Comparison of ENCODE assay signal across 12 cellular contexts in genomic region chr21:36255650-36256047, GRCh38.
DNase-seq lines count a peak whose midpoint lies in the region; ATAC-seq lines count a peak whose summit lies in the region.
"Had no signal": no experiment of that assay in that cellular context is flagged by ENCODE, and none has a peak within 500 bp of the region (broad histone marks: within the 10 kb centered on the region; RNA-seq: fewer than 3 reads in every experiment).

No MANE protein-coding gene starts in this region.

- H3K27me3 Mint-ChIP-seq in activated CD4-positive, alpha-beta T cell treated with anti-CD3 and anti-CD28 coated beads for 36 hours, result no peaks in the 10 kb centered on the region
- H3K27me3 Mint-ChIP-seq in stimulated activated naive B cell treated with anti-CD40 and anti-IgM and Interleukin-4, amounts not matched to agents 10 μg/mL and 1 μg/mL and 100 μg/mL, for 72 hours, result no peaks in the 10 kb centered on the region
- no peaks in the 10 kb centered on the region for H3K27me3 Mint-ChIP-seq in effector memory CD8-positive, alpha-beta T cell

- CTCF ChIA-PET in activated CD4-positive, alpha-beta T cell treated with anti-CD3 and anti-CD28 coated beads for 36 hours (lab: Charles Lee), result interaction anchor here (1.0 to 1.3 kb wide), 3 partner anchors 9 to 64 kb away, joined by 3 to 5 read pairs (median 4); partner anchors contain the start of gene MORC3

- H3K4me1 Mint-ChIP-seq in activated CD4-positive, alpha-beta T cell treated with anti-CD3 and anti-CD28 coated beads for 36 hours, result peaks cover 30% of the 10 kb centered on the region
- H3K4me1 Mint-ChIP-seq in stimulated activated naive B cell treated with anti-CD40 and anti-IgM and Interleukin-4, amounts not matched to agents 10 μg/mL and 1 μg/mL and 100 μg/mL, for 72 hours, result peaks cover 53 to 77% of the 10 kb centered on the region in 2 donors
- peaks cover 13 to 14% of the 10 kb centered on the region in 2 donors for H3K4me1 Mint-ChIP-seq in effector memory CD8-positive, alpha-beta T cell (ENCODE audit: low read depth in 2 of 2)

- no peaks in the 10 kb centered on the region for H3K9me3 Mint-ChIP-seq in activated CD4-positive, alpha-beta T cell treated with anti-CD3 and anti-CD28 coated beads for 36 hours (ENCODE audit: low read depth)
- H3K9me3 Mint-ChIP-seq in stimulated activated naive B cell treated with anti-CD40 and anti-IgM and Interleukin-4, amounts not matched to agents 10 μg/mL and 1 μg/mL and 100 μg/mL, for 72 hours, result no peaks in the 10 kb centered on the region
- no peaks in the 10 kb centered on the region for H3K9me3 Mint-ChIP-seq in effector memory CD8-positive, alpha-beta T cell

- H3K4me3 Mint-ChIP-seq in activated CD4-positive, alpha-beta T cell treated with anti-CD3 and anti-CD28 coated beads for 36 hours, result no peak overlapping the region
- H3K4me3 Mint-ChIP-seq in stimulated activated naive B cell treated with anti-CD40 and anti-IgM and Interleukin-4, amounts not matched to agents 10 μg/mL and 1 μg/mL and 100 μg/mL, for 72 hours, result peak overlapping the region; percentile 79 to 84
- no peak overlapping the region for H3K4me3 Mint-ChIP-seq in effector memory CD8-positive, alpha-beta T cell
- H3K4me3 Mint-ChIP-seq: neural crest cell had no signal

- peak overlapping the region; percentile 48 for H3K27ac Mint-ChIP-seq in activated CD4-positive, alpha-beta T cell treated with anti-CD3 and anti-CD28 coated beads for 36 hours
- peak overlapping the region; percentile 97 for H3K27ac Mint-ChIP-seq in stimulated activated naive B cell treated with anti-CD40 and anti-IgM and Interleukin-4, amounts not matched to agents 10 μg/mL and 1 μg/mL and 100 μg/mL, for 72 hours
- H3K27ac Mint-ChIP-seq in effector memory CD8-positive, alpha-beta T cell, result peak overlapping the region in 1 of 2 donors; percentile 50

- in situ Hi-C loops in G401 (cut with HindIII; ENCODE audit: low sequenced_read_pairs), result no loop called here

- DNase-seq in activated CD4-positive, alpha-beta T cell treated with anti-CD3 and anti-CD28 coated beads for 36 hours, result no peak
- no peak for DNase-seq in activated CD4-positive, alpha-beta T cell treated with anti-CD3 and anti-CD28 coated beads for 48 hours
- DNase-seq in stimulated activated naive B cell treated with anti-CD40 and anti-IgM and Interleukin-4, amounts not matched to agents 10 μg/mL and 1 μg/mL and 100 μg/mL, for 72 hours, result peak; percentile 26
- DNase-seq in Ammon's horn (ENCODE audit: low spot score) (no peak), G401 (ENCODE audit: low spot score) (no peak)
- DNase-seq in effector memory CD8-positive, alpha-beta T cell, result no peak
- DNase-seq: DMS79 treated with DMSO at 0.1 percent for 48 hours, GM23248, NCI-H345 had no signal

- POLR2A ChIA-PET in activated CD4-positive, alpha-beta T cell treated with anti-CD3 and anti-CD28 coated beads for 36 hours (lab: Charles Lee), result interaction anchor here (1.8 kb wide), 1 partner anchor 64 kb away, joined by 4 read pairs; the partner anchor contains the start of gene MORC3

- ATAC-seq in activated CD4-positive, alpha-beta T cell treated with anti-CD3 and anti-CD28 coated beads for 36 hours, result peak; percentile 64
- ATAC-seq in HG02588 (IDR thresholded peaks at IDR 0.05; ENCODE audit: unreplicated experiment) (peak; percentile 69), HG03571 (IDR thresholded peaks at IDR 0.05; ENCODE audit: unreplicated experiment) (peak; percentile 59)
- peak; percentile 72 to 79 for ATAC-seq in stimulated activated naive B cell treated with anti-CD40 and anti-IgM and Interleukin-4, amounts not matched to agents 10 μg/mL and 1 μg/mL and 100 μg/mL, for 72 hours (replicated peaks)
- ATAC-seq in effector memory CD8-positive, alpha-beta T cell (replicated peaks), result no peak

- H3K36me3 Mint-ChIP-seq in activated CD4-positive, alpha-beta T cell treated with anti-CD3 and anti-CD28 coated beads for 36 hours (ENCODE audit: low read depth), result peaks cover 27% of the 10 kb centered on the region
- H3K36me3 Mint-ChIP-seq in stimulated activated naive B cell treated with anti-CD40 and anti-IgM and Interleukin-4, amounts not matched to agents 10 μg/mL and 1 μg/mL and 100 μg/mL, for 72 hours, result peaks cover 45 to 61% of the 10 kb centered on the region in 2 donors
- peaks cover 36% of the 10 kb centered on the region for H3K36me3 Mint-ChIP-seq in effector memory CD8-positive, alpha-beta T cell (ENCODE audit: insufficient read depth)

- intact Hi-C loops in activated CD4-positive, alpha-beta T cell treated with anti-CD3 and anti-CD28 coated beads for 36 hours (cut with DNase I, micrococcal nuclease), result loop anchor here in 1 of 2 experiments (5.0 kb wide), 1 partner anchor 113 kb away; no protein-coding TSS in a partner anchor

Comparison
In these comparisons a context has a peak if more than half of its experiments do, and no peak if none do; other contexts are left out.
1. H3K4me3 Mint-ChIP-seq: peak in stimulated activated naive B cell treated with anti-CD40 and anti-IgM and Interleukin-4, amounts not matched to agents 10 μg/mL and 1 μg/mL and 100 μg/mL, for 72 hours (2 of 2); none in activated CD4-positive, alpha-beta T cell treated with anti-CD3 and anti-CD28 coated beads for 36 hours (single experiment) and effector memory CD8-positive, alpha-beta T cell (0 of 2).